Comparison of ENCODE assay signal across 2 cellular contexts in the genomic region with DNA sequence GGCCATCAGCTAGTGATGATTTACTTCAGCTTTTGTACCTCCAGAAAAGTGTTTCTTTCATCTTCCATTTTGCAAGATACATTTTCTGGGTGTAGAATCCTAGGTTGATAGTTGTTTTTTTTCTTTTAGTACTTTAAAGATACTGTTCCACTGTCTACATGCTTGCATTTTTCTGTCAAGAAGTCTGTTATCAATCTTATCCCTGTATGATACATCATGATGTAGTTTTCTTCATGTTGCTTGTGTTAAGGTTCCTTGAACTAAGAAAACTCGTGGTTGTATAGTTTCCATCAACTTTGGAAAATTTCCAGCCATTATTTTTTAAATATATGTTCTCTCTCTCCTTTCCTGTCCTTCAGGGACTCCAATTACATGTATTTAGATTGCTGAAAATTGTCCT.
A peak's percentile ranks its signal among the peaks of the same experiment; 100 is the strongest.
TF ChIP-seq lines count a peak whose summit lies in the region.

No MANE protein-coding gene starts in this region.

TF ChIP-seq in HepG2, 621 proteins besides CTCF, POLR2A, EP300 and RAD21:
- TF ChIP-seq ZNF317 (CRISPR knock-in tag; IDR thresholded peaks at IDR 0.05) (peak; percentile 69; the same call in 1 of the 2 replicates), ZNF816 (CRISPR knock-in tag; IDR thresholded peaks at IDR 0.05; ENCODE audit: borderline replicate concordance) (no peak)
- TF ChIP-seq, protein P1, sequence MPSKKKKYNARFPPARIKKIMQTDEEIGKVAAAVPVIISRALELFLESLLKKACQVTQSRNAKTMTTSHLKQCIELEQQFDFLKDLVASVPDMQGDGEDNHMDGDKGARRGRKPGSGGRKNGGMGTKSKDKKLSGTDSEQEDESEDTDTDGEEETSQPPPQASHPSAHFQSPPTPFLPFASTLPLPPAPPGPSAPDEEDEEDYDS (CRISPR knock-in tag; IDR thresholded peaks at IDR 0.05): no peak

TF ChIP-seq in WTC11, 78 proteins besides CTCF, POLR2A, EP300 and RAD21:
- no peak for TF ChIP-seq ZNF232 (CRISPR knock-in tag; IDR thresholded peaks at IDR 0.05)
- TF ChIP-seq ZNF317 (CRISPR knock-in tag; IDR thresholded peaks at IDR 0.05; ENCODE audit: borderline replicate concordance, low read depth): peak; percentile 70; the same call in 1 of the 2 replicates
- TF ChIP-seq, protein P2, sequence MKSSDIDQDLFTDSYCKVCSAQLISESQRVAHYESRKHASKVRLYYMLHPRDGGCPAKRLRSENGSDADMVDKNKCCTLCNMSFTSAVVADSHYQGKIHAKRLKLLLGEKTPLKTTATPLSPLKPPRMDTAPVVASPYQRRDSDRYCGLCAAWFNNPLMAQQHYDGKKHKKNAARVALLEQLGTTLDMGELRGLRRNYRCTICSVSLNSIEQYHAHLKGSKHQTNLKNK (CRISPR knock-in tag; IDR thresholded peaks at IDR 0.05): no peak
- TF ChIP-seq, protein P3, sequence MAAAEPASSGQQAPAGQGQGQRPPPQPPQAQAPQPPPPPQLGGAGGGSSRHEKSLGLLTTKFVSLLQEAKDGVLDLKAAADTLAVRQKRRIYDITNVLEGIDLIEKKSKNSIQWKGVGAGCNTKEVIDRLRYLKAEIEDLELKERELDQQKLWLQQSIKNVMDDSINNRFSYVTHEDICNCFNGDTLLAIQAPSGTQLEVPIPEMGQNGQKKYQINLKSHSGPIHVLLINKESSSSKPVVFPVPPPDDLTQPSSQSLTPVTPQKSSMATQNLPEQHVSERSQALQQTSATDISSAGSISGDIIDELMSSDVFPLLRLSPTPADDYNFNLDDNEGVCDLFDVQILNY (CRISPR knock-in tag; IDR thresholded peaks at IDR 0.05): no peak
- TF ChIP-seq, protein P4, sequence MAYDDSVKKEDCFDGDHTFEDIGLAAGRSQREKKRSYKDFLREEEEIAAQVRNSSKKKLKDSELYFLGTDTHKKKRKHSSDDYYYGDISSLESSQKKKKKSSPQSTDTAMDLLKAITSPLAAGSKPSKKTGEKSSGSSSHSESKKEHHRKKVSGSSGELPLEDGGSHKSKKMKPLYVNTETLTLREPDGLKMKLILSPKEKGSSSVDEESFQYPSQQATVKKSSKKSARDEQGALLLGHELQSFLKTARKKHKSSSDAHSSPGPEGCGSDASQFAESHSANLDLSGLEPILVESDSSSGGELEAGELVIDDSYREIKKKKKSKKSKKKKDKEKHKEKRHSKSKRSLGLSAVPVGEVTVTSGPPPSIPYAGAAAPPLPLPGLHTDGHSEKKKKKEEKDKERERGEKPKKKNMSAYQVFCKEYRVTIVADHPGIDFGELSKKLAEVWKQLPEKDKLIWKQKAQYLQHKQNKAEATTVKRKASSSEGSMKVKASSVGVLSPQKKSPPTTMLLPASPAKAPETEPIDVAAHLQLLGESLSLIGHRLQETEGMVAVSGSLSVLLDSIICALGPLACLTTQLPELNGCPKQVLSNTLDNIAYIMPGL (CRISPR knock-in tag; IDR thresholded peaks at IDR 0.05): no peak
- TF ChIP-seq, protein P5, sequence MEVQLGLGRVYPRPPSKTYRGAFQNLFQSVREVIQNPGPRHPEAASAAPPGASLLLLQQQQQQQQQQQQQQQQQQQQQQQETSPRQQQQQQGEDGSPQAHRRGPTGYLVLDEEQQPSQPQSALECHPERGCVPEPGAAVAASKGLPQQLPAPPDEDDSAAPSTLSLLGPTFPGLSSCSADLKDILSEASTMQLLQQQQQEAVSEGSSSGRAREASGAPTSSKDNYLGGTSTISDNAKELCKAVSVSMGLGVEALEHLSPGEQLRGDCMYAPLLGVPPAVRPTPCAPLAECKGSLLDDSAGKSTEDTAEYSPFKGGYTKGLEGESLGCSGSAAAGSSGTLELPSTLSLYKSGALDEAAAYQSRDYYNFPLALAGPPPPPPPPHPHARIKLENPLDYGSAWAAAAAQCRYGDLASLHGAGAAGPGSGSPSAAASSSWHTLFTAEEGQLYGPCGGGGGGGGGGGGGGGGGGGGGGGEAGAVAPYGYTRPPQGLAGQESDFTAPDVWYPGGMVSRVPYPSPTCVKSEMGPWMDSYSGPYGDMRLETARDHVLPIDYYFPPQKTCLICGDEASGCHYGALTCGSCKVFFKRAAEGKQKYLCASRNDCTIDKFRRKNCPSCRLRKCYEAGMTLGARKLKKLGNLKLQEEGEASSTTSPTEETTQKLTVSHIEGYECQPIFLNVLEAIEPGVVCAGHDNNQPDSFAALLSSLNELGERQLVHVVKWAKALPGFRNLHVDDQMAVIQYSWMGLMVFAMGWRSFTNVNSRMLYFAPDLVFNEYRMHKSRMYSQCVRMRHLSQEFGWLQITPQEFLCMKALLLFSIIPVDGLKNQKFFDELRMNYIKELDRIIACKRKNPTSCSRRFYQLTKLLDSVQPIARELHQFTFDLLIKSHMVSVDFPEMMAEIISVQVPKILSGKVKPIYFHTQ (CRISPR knock-in tag; IDR thresholded peaks at IDR 0.05): no peak
- TF ChIP-seq ZNF219 (CRISPR knock-in tag; IDR thresholded peaks at IDR 0.05; ENCODE audit: borderline replicate concordance): no peak
- TF ChIP-seq, protein P6, sequence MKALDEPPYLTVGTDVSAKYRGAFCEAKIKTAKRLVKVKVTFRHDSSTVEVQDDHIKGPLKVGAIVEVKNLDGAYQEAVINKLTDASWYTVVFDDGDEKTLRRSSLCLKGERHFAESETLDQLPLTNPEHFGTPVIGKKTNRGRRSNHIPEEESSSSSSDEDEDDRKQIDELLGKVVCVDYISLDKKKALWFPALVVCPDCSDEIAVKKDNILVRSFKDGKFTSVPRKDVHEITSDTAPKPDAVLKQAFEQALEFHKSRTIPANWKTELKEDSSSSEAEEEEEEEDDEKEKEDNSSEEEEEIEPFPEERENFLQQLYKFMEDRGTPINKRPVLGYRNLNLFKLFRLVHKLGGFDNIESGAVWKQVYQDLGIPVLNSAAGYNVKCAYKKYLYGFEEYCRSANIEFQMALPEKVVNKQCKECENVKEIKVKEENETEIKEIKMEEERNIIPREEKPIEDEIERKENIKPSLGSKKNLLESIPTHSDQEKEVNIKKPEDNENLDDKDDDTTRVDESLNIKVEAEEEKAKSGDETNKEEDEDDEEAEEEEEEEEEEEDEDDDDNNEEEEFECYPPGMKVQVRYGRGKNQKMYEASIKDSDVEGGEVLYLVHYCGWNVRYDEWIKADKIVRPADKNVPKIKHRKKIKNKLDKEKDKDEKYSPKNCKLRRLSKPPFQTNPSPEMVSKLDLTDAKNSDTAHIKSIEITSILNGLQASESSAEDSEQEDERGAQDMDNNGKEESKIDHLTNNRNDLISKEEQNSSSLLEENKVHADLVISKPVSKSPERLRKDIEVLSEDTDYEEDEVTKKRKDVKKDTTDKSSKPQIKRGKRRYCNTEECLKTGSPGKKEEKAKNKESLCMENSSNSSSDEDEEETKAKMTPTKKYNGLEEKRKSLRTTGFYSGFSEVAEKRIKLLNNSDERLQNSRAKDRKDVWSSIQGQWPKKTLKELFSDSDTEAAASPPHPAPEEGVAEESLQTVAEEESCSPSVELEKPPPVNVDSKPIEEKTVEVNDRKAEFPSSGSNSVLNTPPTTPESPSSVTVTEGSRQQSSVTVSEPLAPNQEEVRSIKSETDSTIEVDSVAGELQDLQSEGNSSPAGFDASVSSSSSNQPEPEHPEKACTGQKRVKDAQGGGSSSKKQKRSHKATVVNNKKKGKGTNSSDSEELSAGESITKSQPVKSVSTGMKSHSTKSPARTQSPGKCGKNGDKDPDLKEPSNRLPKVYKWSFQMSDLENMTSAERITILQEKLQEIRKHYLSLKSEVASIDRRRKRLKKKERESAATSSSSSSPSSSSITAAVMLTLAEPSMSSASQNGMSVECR (CRISPR knock-in tag; IDR thresholded peaks at IDR 0.05; ENCODE audit: borderline replicate concordance): no peak
